Comparison of ENCODE assay signal across 19 cellular contexts in the genomic region with DNA sequence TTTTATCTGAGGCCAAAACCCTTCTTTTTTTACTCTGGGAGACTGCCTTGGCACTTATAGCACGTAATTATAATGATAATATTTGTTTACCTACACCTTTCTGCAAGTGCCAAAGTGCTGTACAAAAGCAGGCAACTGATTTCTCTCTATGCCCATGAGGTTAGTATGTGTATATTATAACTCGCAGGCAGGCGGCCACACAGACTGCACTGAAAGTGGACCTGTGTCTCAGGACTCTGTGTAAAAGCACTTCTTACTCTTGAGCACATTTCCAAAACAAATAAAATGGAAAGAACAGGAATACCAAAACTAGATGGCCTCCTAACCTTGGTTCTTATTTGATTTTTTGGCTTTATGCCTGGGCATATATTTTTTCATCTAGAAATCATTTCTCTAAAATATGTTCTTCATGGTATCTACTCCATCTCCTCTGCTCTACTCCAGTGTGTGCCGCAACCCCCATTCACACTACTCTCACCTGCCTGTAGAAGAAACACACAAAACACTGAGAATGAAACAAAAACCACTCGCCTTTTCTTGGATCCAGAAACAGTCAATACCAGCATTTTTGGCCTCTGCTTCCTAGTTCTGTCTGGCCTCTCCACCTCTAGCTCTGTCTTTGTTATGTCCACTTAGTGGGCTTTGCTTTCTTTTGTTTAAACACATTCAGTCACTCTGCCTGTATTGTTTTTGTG.
DNase-seq lines count a peak whose midpoint lies in the region; ATAC-seq and TF ChIP-seq lines count a peak whose summit lies in the region.
"Had no signal": no experiment of that assay in that cellular context is flagged by ENCODE, and none has a peak within 500 bp of the region (broad histone marks: within the 10 kb centered on the region; RNA-seq: fewer than 3 reads in every experiment).

No MANE protein-coding gene starts in this region.

- H3K4me1 ChIP-seq in H9 (ENCODE audit: insufficient read depth, low read length) (peaks cover 4% of the 10 kb centered on the region; the same call in 1 of the 2 replicates), NT2/D1 (ENCODE audit: insufficient read depth, insufficient read length) (no peaks in the 10 kb centered on the region), neural progenitor cell (peaks cover 16% of the 10 kb centered on the region), right lobe of liver (no peaks in the 10 kb centered on the region)
- H3K4me1 ChIP-seq: prostate gland had no signal

- no peaks in the 10 kb centered on the region for H3K27me3 ChIP-seq in H9 (ENCODE audit: insufficient read depth, low read length)
- no peaks in the 10 kb centered on the region for H3K27me3 ChIP-seq in NT2/D1 (ENCODE audit: insufficient read depth, insufficient read length)
- no peaks in the 10 kb centered on the region for H3K27me3 ChIP-seq in neural progenitor cell
- H3K27me3 ChIP-seq in right lobe of liver = no peaks in the 10 kb centered on the region
- H3K27me3 ChIP-seq: brain microvascular endothelial cell had no signal

- no peak for TF ChIP-seq POLR2A in right lobe of liver (IDR thresholded peaks at IDR 0.05)

- no peak overlapping the region for H2AK5ac ChIP-seq in H9 (ENCODE audit: insufficient read length, low read length)

- H3K56ac ChIP-seq in H9 (ENCODE audit: insufficient read length, low read depth, low read length) = no peak overlapping the region

- H3K4me3 ChIP-seq in NT2/D1 (ENCODE audit: insufficient read length, low read depth) (no peak overlapping the region), neural progenitor cell (no peak overlapping the region), right lobe of liver (no peak overlapping the region)
- H3K4me3 ChIP-seq: prostate gland had no signal

- H3K36me3 ChIP-seq in NT2/D1 (ENCODE audit: insufficient read depth, insufficient read length, low read length) = no peaks in the 10 kb centered on the region
- no peaks in the 10 kb centered on the region for H3K36me3 ChIP-seq in neural progenitor cell
- H3K36me3 ChIP-seq in right lobe of liver = no peaks in the 10 kb centered on the region
- H3K36me3 ChIP-seq: brain microvascular endothelial cell, prostate gland had no signal

- H3K4me1 Mint-ChIP-seq in H9 = peaks cover 20 to 34% of the 10 kb centered on the region in 2 experiments
- H3K4me1 Mint-ChIP-seq in neural progenitor cell = peaks cover 13% of the 10 kb centered on the region
- H3K4me1 Mint-ChIP-seq: activated naive CD8-positive, alpha-beta T cell treated with anti-CD3 and anti-CD28 coated beads for 36 hours; naive thymus-derived CD8-positive, alpha-beta T cell had no signal

- H3K27ac Mint-ChIP-seq in H9 (peak overlapping the region in 1 of 3 experiments; percentile 68; a peak in 3 of 7 replicates), neural progenitor cell (peak overlapping the region; percentile 68)
- H3K27ac Mint-ChIP-seq: activated naive CD8-positive, alpha-beta T cell treated with anti-CD3 and anti-CD28 coated beads for 36 hours; activated T-helper 1 cell treated with anti-CD3 and anti-CD28 coated beads, Interleukin-12 subunit alpha, Interleukin-12 subunit beta, Interleukin-2, Interleukin-4 antibody, amounts not matched to agents 30 ng/mL and 10 ng/mL and 1 ng/mL, durations not matched to agents 14 hours and 24 hours and 36 hours; naive thymus-derived CD8-positive, alpha-beta T cell had no signal

- no peak overlapping the region for H2BK12ac ChIP-seq in H9 (ENCODE audit: insufficient read length, low read depth, low read length)

- H4K5ac ChIP-seq in H9 (ENCODE audit: insufficient read length, low read depth, low read length) = no peak overlapping the region

- ATAC-seq in right lobe of liver = no peak
- ATAC-seq: naive thymus-derived CD8-positive, alpha-beta T cell had no signal

- H3K27ac ChIP-seq in H9 (ENCODE audit: insufficient read length, low read depth, low read length) (no peak overlapping the region), neural progenitor cell (no peak overlapping the region), right lobe of liver (no peak overlapping the region)
- H3K27ac ChIP-seq: brain microvascular endothelial cell, prostate gland had no signal

- H3K18ac ChIP-seq in H9 (ENCODE audit: insufficient read length, low read depth, low read length) = no peak overlapping the region

- intact Hi-C loops in right lobe of liver (cut with DNase I) = no loop called here

- H3K9ac ChIP-seq in H9 (ENCODE audit: extremely low read depth, insufficient read length, low read length) (no peak overlapping the region), NT2/D1 (ENCODE audit: insufficient read length, low read depth) (no peak overlapping the region), neural progenitor cell (no peak overlapping the region)

- TF ChIP-seq CTCF in H9 (conservative IDR thresholded peaks at IDR 0.05) (no peak), neural progenitor cell (IDR thresholded peaks at IDR 0.05) (no peak), right lobe of liver (IDR thresholded peaks at IDR 0.05) (no peak)

- no peak overlapping the region for H3K14ac ChIP-seq in H9 (ENCODE audit: insufficient read depth, low read length)

- no peaks in the 10 kb centered on the region for H3F3A ChIP-seq in neural progenitor cell (ENCODE audit: low read depth)

- H2AFZ ChIP-seq in H9 (ENCODE audit: low read length) (peak overlapping the region; percentile 44), neural progenitor cell (replicated peaks) (no peak overlapping the region)

- H3K79me1 ChIP-seq in H9 (ENCODE audit: insufficient read depth, low read depth, low read length, poor library complexity, severe bottlenecking) = no peaks in the 10 kb centered on the region

- no peaks in the 10 kb centered on the region for H4K20me1 ChIP-seq in H9 (ENCODE audit: control insufficient read depth, insufficient read depth, insufficient read length)
- H4K20me1 ChIP-seq in neural progenitor cell (ENCODE audit: low read depth) = no peaks in the 10 kb centered on the region

- no peak overlapping the region for H4K91ac ChIP-seq in H9 (ENCODE audit: insufficient read length, low read depth, low read length)

- H2BK20ac ChIP-seq in H9 (ENCODE audit: low read depth, low read length, poor library complexity, severe bottlenecking) = no peak overlapping the region

- no CpG with 5 or more reads among the region's 5 CpGs for WGBS in H9 (ENCODE audit: extremely low coverage, insufficient read length, low lambda C conversion rate)
- 48% methylated on average over 5 of the region's 5 CpGs for WGBS in right lobe of liver (ENCODE audit: insufficient coverage, low coverage, low lambda C conversion rate, missing lambda C conversion rate)

- H3T11ph ChIP-seq in H9 (ENCODE audit: low read length) = no peak overlapping the region

- DNase-seq in H9 (no peak), NCI-H2029 (lab: John Stamatoyannopoulos, UW) (peak; percentile 39), NT2/D1 (ENCODE audit: low read depth, low spot score) (peak; percentile 27), neural progenitor cell (ENCODE audit: low spot score) (peak; percentile 46), right lobe of liver (no peak), SKM-1 treated with dmso at 0.1 percent for 144 hours (lab: John Stamatoyannopoulos, UW; ENCODE audit: unreplicated experiment) (no peak), GM19240 (ENCODE audit: insufficient read length, low spot score) (no peak)
- DNase-seq in effector CD4-positive, alpha-beta T cell = no peak
- DNase-seq: activated CD4-positive, CD25-positive, alpha-beta regulatory T cell; activated naive CD8-positive, alpha-beta T cell treated with anti-CD3 and anti-CD28 coated beads for 36 hours; brain microvascular endothelial cell; foreskin melanocyte; mesenchymal stem cell; naive thymus-derived CD8-positive, alpha-beta T cell; NCI-H226; OCI-M1; stimulated activated CD4-positive, alpha-beta T cell treated with anti-CD3 and anti-CD28 coated beads, Interleukin-4, amount 100 ng/mL, for 4 hours had no signal

- H3K27me3 Mint-ChIP-seq in H9 (ENCODE audit: low read depth) = no peaks in the 10 kb centered on the region
- H3K27me3 Mint-ChIP-seq in neural progenitor cell (ENCODE audit: insufficient read depth, low read depth) = no peaks in the 10 kb centered on the region
- H3K27me3 Mint-ChIP-seq: activated naive CD8-positive, alpha-beta T cell treated with anti-CD3 and anti-CD28 coated beads for 36 hours; naive thymus-derived CD8-positive, alpha-beta T cell had no signal

- H3K36me3 Mint-ChIP-seq in H9 (ENCODE audit: insufficient read depth in 1 of 3, low read depth in 3 of 3) = no peaks in the 10 kb centered on the region
- H3K36me3 Mint-ChIP-seq in neural progenitor cell = no peaks in the 10 kb centered on the region
- H3K36me3 Mint-ChIP-seq: activated naive CD8-positive, alpha-beta T cell treated with anti-CD3 and anti-CD28 coated beads for 36 hours; naive thymus-derived CD8-positive, alpha-beta T cell had no signal

- no peak overlapping the region for H3K23ac ChIP-seq in H9 (ENCODE audit: insufficient read length, low read depth, low read length)

- H2BK120ac ChIP-seq in H9 (ENCODE audit: low read depth, low read length, poor library complexity, severe bottlenecking) = no peak overlapping the region

- no peak overlapping the region for H3K4me3 Mint-ChIP-seq in H9
- no peak overlapping the region for H3K4me3 Mint-ChIP-seq in neural progenitor cell
- H3K4me3 Mint-ChIP-seq: activated naive CD8-positive, alpha-beta T cell treated with anti-CD3 and anti-CD28 coated beads for 36 hours; activated T-helper 1 cell treated with anti-CD3 and anti-CD28 coated beads, Interleukin-12 subunit alpha, Interleukin-12 subunit beta, Interleukin-2, Interleukin-4 antibody, amounts not matched to agents 30 ng/mL and 10 ng/mL and 1 ng/mL, durations not matched to agents 14 hours and 24 hours and 36 hours; naive thymus-derived CD8-positive, alpha-beta T cell had no signal

- no peak overlapping the region for H2BK5ac ChIP-seq in H9 (ENCODE audit: insufficient read length, low read length)

- H3K79me2 ChIP-seq in H9 (ENCODE audit: insufficient read depth, low read length) (no peaks in the 10 kb centered on the region), neural progenitor cell (ENCODE audit: low read depth) (no peaks in the 10 kb centered on the region)

- no peaks in the 10 kb centered on the region for H3K23me2 ChIP-seq in H9 (ENCODE audit: insufficient read length, low read depth, low read length, poor library complexity, severe bottlenecking)

- H3K9me3 ChIP-seq in H9 (ENCODE audit: control insufficient read depth, low read depth, low read length) (no peaks in the 10 kb centered on the region), NT2/D1 (ENCODE audit: insufficient read depth, low read length) (no peaks in the 10 kb centered on the region), neural progenitor cell (ENCODE audit: low read depth) (no peaks in the 10 kb centered on the region), right lobe of liver (no peaks in the 10 kb centered on the region)
- H3K9me3 ChIP-seq: prostate gland had no signal

- H4K8ac ChIP-seq in H9 (replicated peaks; ENCODE audit: insufficient read length, low read depth, low read length) = no peak overlapping the region

- H3K4ac ChIP-seq in H9 (ENCODE audit: low read depth, low read length) = no peak overlapping the region

- no peak overlapping the region for H2BK15ac ChIP-seq in H9 (ENCODE audit: low read depth, low read length)

- H3K4me2 ChIP-seq in H9 (ENCODE audit: insufficient read depth, insufficient read length, low read length) (no peak overlapping the region), neural progenitor cell (peak overlapping the region; percentile 1)

- H3K9me3 Mint-ChIP-seq in H9 = no peaks in the 10 kb centered on the region
- H3K9me3 Mint-ChIP-seq in neural progenitor cell = no peaks in the 10 kb centered on the region
- H3K9me3 Mint-ChIP-seq: activated naive CD8-positive, alpha-beta T cell treated with anti-CD3 and anti-CD28 coated beads for 36 hours; activated T-helper 1 cell treated with anti-CD3 and anti-CD28 coated beads, Interleukin-12 subunit alpha, Interleukin-12 subunit beta, Interleukin-2, Interleukin-4 antibody, amounts not matched to agents 30 ng/mL and 10 ng/mL and 1 ng/mL, durations not matched to agents 14 hours and 24 hours and 36 hours had no signal

Comparison
In these comparisons a context has a peak if more than half of its experiments do, and no peak if none do; other contexts are left out.
1. DNase-seq: peak in NCI-H2029 (single experiment), NT2/D1 (single experiment) and neural progenitor cell (single experiment); none in H9 (single experiment), effector CD4-positive, alpha-beta T cell (single experiment), right lobe of liver (0 of 3), SKM-1 treated with dmso at 0.1 percent for 144 hours (single experiment) and GM19240 (single experiment).